10 cellular contexts compared by ENCODE assay signal in the genomic region with DNA sequence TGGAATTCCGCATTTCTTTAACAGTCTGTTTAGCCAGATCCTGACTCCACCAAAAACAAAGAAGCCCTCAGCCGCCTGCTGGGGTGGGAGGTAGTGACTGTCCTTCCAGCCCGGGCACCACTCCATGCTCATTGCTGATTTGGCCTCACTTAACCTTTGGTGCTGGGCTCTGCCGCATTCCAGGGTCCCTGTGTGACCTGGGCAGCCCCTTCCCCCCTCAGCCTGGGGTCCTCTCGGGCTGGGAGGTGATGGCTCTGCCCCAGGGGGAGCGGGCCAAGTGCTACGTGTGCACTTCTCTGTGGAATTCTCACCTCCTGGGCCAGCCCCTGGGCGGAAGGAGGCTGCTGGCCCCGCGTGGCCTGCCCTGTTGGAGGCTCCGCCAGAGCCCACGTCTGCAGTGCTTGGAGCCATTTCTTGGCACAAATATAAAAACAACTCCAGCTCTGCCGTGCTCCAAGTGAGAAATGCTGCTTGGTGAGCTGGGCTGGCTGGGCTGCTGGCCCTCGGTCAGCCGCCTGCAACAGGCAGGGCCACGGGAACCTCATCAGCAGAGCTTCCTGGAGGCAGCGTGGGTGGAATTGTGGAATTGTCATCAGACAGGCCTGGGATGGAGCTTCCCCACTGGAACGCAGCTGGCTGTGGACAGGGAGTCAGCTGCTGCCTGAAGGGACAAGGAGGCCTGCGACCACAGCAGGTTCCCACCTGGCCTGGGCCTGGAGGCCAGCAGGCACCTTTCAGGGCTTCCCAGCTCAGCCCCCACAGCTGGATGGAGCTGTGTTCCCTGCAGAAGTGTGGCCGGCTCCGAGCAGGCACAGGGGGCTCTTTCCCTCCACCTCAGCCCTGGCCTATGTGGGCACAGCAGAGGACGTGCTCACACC.
DNase-seq lines count a peak whose midpoint lies in the region; ATAC-seq and TF ChIP-seq lines count a peak whose summit lies in the region.
"Had no signal": no experiment of that assay in that cellular context is flagged by ENCODE, and none has a peak within 500 bp of the region (broad histone marks: within the 10 kb centered on the region; RNA-seq: fewer than 3 reads in every experiment).

No MANE protein-coding gene starts in this region.

- TF ChIP-seq CTCF in testis (IDR thresholded peaks at IDR 0.05), result peak in 1 of 3 experiments; percentile 2

- H3K27me3 ChIP-seq in MG63 (no peaks in the 10 kb centered on the region), testis (no peaks in the 10 kb centered on the region)

- peak; percentile 16 for DNase-seq in MG63
- DNase-seq in fibroblast of peridontal ligament (ENCODE audit: extremely low read depth), result peak; percentile 50
- DNase-seq in mucosa of gallbladder (ENCODE audit: low spot score), result peak; percentile 70
- peak; percentile 69 for DNase-seq in testis
- no peak for DNase-seq in T-helper 2 cell
- DNase-seq: activated naive CD4-positive, alpha-beta T cell treated with anti-CD3 and anti-CD28 coated beads for 36 hours; NCI-H510A treated with DMSO at 0.1 percent for 48 hours had no signal

- no peaks in the 10 kb centered on the region for H3K36me3 ChIP-seq in MG63
- H3K36me3 ChIP-seq in testis (ENCODE audit: low read depth, missing control alignments), result no peaks in the 10 kb centered on the region

- H3K4me1 ChIP-seq in testis, result peaks cover 39% of the 10 kb centered on the region

- H3K9me3 ChIP-seq in MG63 (no peaks in the 10 kb centered on the region), testis (no peaks in the 10 kb centered on the region)

- intact Hi-C loops in testis (cut with DNase I; ENCODE audit: low total_unique reads), result no loop called here

- peak overlapping the region; percentile 36 to 77 for H3K27ac ChIP-seq in testis

- 27 to 41% methylated on average over 8 to 19 of the region's 22 CpGs for WGBS in testis, 2 donors

- TF ChIP-seq POLR2A in testis (IDR thresholded peaks at IDR 0.05), result no peak

- ATAC-seq in GM19035 (IDR thresholded peaks at IDR 0.05; ENCODE audit: unreplicated experiment) (no peak), HG03280 (IDR thresholded peaks at IDR 0.05; ENCODE audit: unreplicated experiment) (no peak), GM18511 (IDR thresholded peaks at IDR 0.05; ENCODE audit: unreplicated experiment) (no peak)

- no peak overlapping the region for H3K4me3 ChIP-seq in MG63
- no peak overlapping the region for H3K4me3 ChIP-seq in testis

Comparison
In these comparisons a context has a peak if more than half of its experiments do, and no peak if none do; other contexts are left out.
1. DNase-seq: peak in MG63 (single experiment), fibroblast of peridontal ligament (single experiment), mucosa of gallbladder (single experiment) and testis (single experiment); none in T-helper 2 cell (0 of 5).